In the genomic region with DNA sequence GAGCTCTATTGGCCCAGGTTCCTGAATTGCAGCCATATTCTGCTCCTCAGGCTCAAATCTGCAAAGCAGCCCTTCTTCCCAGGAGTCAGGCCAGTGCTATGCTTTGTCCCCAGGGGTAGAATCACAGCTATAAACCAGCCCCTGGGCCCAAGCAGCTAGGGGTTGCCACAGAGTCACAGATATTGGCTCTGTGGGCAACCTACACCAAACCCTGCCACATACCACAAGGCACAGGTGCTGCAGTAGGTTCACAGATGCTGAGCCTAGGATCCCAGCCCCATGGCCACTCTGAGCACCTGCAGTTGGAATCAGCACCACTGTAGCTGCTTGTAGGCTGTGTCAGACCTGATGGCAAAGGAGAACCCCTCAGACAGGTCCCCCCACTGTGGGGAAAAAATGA, we compare ENCODE assay signal across 1 cellular context.
TF ChIP-seq lines count a peak whose summit lies in the region.

No MANE protein-coding gene starts in this region.

TF ChIP-seq in IMR-90, 13 proteins besides CTCF, POLR2A, EP300 and RAD21 (continued from another document):
- TF ChIP-seq, protein P1, sequence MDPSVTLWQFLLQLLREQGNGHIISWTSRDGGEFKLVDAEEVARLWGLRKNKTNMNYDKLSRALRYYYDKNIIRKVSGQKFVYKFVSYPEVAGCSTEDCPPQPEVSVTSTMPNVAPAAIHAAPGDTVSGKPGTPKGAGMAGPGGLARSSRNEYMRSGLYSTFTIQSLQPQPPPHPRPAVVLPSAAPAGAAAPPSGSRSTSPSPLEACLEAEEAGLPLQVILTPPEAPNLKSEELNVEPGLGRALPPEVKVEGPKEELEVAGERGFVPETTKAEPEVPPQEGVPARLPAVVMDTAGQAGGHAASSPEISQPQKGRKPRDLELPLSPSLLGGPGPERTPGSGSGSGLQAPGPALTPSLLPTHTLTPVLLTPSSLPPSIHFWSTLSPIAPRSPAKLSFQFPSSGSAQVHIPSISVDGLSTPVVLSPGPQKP (IDR thresholded peaks at IDR 0.05; ENCODE audit: borderline replicate concordance, low read depth, low read length): no peak
- TF ChIP-seq FOS (IDR thresholded peaks at IDR 0.05; ENCODE audit: low read depth, low read length) (no peak), RFX5 (IDR thresholded peaks at IDR 0.05; ENCODE audit: low read depth, low read length) (no peak), MXI1 (IDR thresholded peaks at IDR 0.05; ENCODE audit: borderline replicate concordance, low read depth, low read length) (no peak), RCOR1 (IDR thresholded peaks at IDR 0.05; ENCODE audit: insufficient replicate concordance, low read length) (no peak)
